25 cellular contexts compared by ENCODE assay signal in the genomic region with DNA sequence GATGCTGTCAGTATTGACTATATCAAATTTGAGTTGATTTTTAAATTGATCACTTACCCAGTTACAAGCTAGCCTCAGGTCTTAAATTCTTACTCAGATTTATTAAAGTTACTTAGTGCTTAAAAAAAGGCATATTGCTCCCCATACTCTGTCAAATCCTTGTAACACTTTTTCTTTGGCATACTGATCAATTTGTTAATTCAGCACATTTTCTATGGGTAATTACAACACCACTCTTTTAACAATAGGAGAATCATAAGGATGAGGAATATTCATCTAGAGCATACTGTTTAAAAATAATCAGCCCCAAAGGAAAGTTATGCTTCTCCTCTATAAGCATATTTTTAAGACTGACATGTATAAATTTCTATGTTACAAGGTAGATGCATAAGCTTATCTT.
"Had no signal": no experiment of that assay in that cellular context is flagged by ENCODE, and none has a peak within 500 bp of the region (broad histone marks: within the 10 kb centered on the region; RNA-seq: fewer than 3 reads in every experiment).

No MANE protein-coding gene starts in this region.

- H3K27me3 ChIP-seq: colonic mucosa, esophagus muscularis mucosa, esophagus squamous epithelium, foreskin keratinocyte, gastrocnemius medialis, gastroesophageal sphincter, heart left ventricle, heart right ventricle had no signal

- H3K27ac ChIP-seq: colonic mucosa, coronary artery, dorsolateral prefrontal cortex, epithelial cell of prostate, esophagus muscularis mucosa, esophagus squamous epithelium, foreskin keratinocyte, gastrocnemius medialis, gastroesophageal sphincter, heart left ventricle, heart right ventricle had no signal

- H3K4me3 ChIP-seq: colonic mucosa, coronary artery, dorsolateral prefrontal cortex, esophagus muscularis mucosa, esophagus squamous epithelium, gastrocnemius medialis, gastroesophageal sphincter, heart left ventricle, heart right ventricle had no signal

- FAIRE-seq: endothelial cell of umbilical vein had no signal

- DNase-seq: colonic mucosa; cortex of kidney; dermis blood vessel endothelial cell; dorsolateral prefrontal cortex; effector CD4-positive, alpha-beta T cell; effector CD8-positive, alpha-beta T cell; effector memory CD4-positive, alpha-beta T cell; effector memory CD8-positive, alpha-beta T cell; endodermal cell; erythroblast; esophagus squamous epithelium; foreskin fibroblast; foreskin keratinocyte; foreskin melanocyte; gastrocnemius medialis; glutamatergic neuron; head of caudate nucleus; heart left ventricle; heart right ventricle had no signal

- ATAC-seq: effector memory CD8-positive, alpha-beta T cell; esophagus mucosa; foreskin keratinocyte; gastrocnemius medialis; gastroesophageal sphincter; heart left ventricle; heart right ventricle had no signal

- H3K9me3 ChIP-seq: colonic mucosa, esophagus muscularis mucosa, esophagus squamous epithelium, gastrocnemius medialis, gastroesophageal sphincter, heart left ventricle, heart right ventricle had no signal

- H3K4me1 ChIP-seq: colonic mucosa, esophagus muscularis mucosa, esophagus squamous epithelium, foreskin keratinocyte, gastrocnemius medialis, gastroesophageal sphincter, heart left ventricle, heart right ventricle had no signal

- H3K36me3 ChIP-seq: colonic mucosa, esophagus muscularis mucosa, esophagus squamous epithelium, gastrocnemius medialis, gastroesophageal sphincter, heart left ventricle, heart right ventricle had no signal
